9 cellular contexts compared by ENCODE assay signal in the genomic region with DNA sequence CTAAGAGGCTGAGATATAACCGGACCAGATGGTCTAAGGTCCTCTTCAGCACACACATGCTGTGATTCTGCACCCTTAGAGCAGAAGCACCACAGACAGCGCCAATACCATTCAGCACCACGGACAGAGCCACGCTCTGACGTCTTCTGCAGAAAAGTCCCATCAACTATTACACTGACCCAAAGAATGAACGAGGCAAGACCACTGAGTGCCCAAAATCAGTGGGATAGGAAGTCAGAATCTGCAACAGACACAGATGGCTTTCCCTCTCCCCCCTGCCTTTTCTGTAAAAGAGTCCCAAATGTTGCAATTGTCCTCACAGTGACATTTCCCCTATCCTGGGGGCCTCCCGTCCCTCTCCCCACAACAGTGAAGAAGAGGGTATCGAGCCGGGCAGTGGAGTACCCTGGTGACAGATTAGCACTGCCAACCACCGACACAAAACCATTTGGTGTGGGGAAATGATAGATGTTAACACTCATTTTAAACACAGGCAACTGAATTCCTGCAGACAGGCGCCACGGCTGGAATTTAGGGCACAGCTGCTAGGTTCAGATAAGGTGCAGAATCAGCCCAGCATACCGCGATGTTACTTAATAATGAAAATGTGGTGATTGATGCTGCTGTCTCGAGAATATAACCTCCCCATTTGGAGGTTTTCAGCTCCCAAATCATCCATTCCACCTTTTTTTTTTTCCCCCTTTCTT.
A peak's percentile ranks its signal among the peaks of the same experiment; 100 is the strongest.
DNase-seq lines count a peak whose midpoint lies in the region; ATAC-seq and TF ChIP-seq lines count a peak whose summit lies in the region.
"Had no signal": no experiment of that assay in that cellular context is flagged by ENCODE, and none has a peak within 500 bp of the region (broad histone marks: within the 10 kb centered on the region; RNA-seq: fewer than 3 reads in every experiment).

No MANE protein-coding gene starts in this region.

- CTCF ChIA-PET in RWPE1 (lab: Yijun Ruan, JAX), result interaction anchor here (1.1 kb wide), 1 partner anchor 29 kb away, joined by 6 read pairs; no protein-coding TSS in a partner anchor

- H3K4me1 Mint-ChIP-seq in nephron progenitor cell, result no peaks in the 10 kb centered on the region
- no peaks in the 10 kb centered on the region for H3K4me1 Mint-ChIP-seq in stimulated activated memory B cell treated with anti-CD40 and anti-IgM and Interleukin-4, amounts not matched to agents 10 μg/mL and 1 μg/mL and 100 μg/mL, for 72 hours

- no peak overlapping the region for H3K27ac ChIP-seq in RWPE1
- H3K27ac ChIP-seq: BLaER1 had no signal

- peak; percentile 76 for DNase-seq in activated CD8-positive, alpha-beta memory T cell treated with anti-CD3 and anti-CD28 coated beads, Interleukin-2, amount 50 U/mL, for 48 hours
- no peak for DNase-seq in activated CD8-positive, alpha-beta memory T cell treated with anti-CD3 and anti-CD28 coated beads, Interleukin-2, amount 50 U/mL, for 4 hours
- peak; percentile 75 for DNase-seq in RWPE1 (ENCODE audit: low spot score)
- DNase-seq in ecto neural progenitor cell (ENCODE audit: low spot score), result peak; percentile 80
- DNase-seq in nephron progenitor cell, result peak; percentile 88
- DNase-seq in NCI-H1092 treated with DMSO at 0.1 percent for 48 hours (lab: John Stamatoyannopoulos, UW), result no peak

- no peak for TF ChIP-seq CTCF in RWPE1 (conservative IDR thresholded peaks at IDR 0.05; ENCODE audit: low read depth)
- no peak for TF ChIP-seq CTCF in nephron progenitor cell (IDR thresholded peaks at IDR 0.05)

- no peak overlapping the region for H3K27ac Mint-ChIP-seq in nephron progenitor cell
- no peak overlapping the region for H3K27ac Mint-ChIP-seq in stimulated activated memory B cell treated with anti-CD40 and anti-IgM and Interleukin-4, amounts not matched to agents 10 μg/mL and 1 μg/mL and 100 μg/mL, for 72 hours

- peaks cover 76% of the 10 kb centered on the region for H3K27me3 Mint-ChIP-seq in nephron progenitor cell (ENCODE audit: low read depth, poor library complexity)
- peaks cover 45% of the 10 kb centered on the region for H3K27me3 Mint-ChIP-seq in stimulated activated memory B cell treated with anti-CD40 and anti-IgM and Interleukin-4, amounts not matched to agents 10 μg/mL and 1 μg/mL and 100 μg/mL, for 72 hours

- no peak overlapping the region for H3K4me3 Mint-ChIP-seq in nephron progenitor cell
- H3K4me3 Mint-ChIP-seq in stimulated activated memory B cell treated with anti-CD40 and anti-IgM and Interleukin-4, amounts not matched to agents 10 μg/mL and 1 μg/mL and 100 μg/mL, for 72 hours, result no peak overlapping the region

- H3K9me3 Mint-ChIP-seq in nephron progenitor cell, result no peaks in the 10 kb centered on the region
- H3K9me3 Mint-ChIP-seq in stimulated activated memory B cell treated with anti-CD40 and anti-IgM and Interleukin-4, amounts not matched to agents 10 μg/mL and 1 μg/mL and 100 μg/mL, for 72 hours, result no peaks in the 10 kb centered on the region

- no peak for ATAC-seq in stimulated activated memory B cell treated with anti-CD40 and anti-IgM and Interleukin-4, amounts not matched to agents 10 μg/mL and 1 μg/mL and 100 μg/mL, for 72 hours
- ATAC-seq in GM18870 (IDR thresholded peaks at IDR 0.05; ENCODE audit: unreplicated experiment), result no peak

- POLR2A ChIA-PET in RWPE1 (lab: Yijun Ruan, JAX; ENCODE audit: low non-redundant PET), result interaction anchor here (0.6 kb wide), 1 partner anchor 18 kb away, joined by 3 read pairs; no protein-coding TSS in a partner anchor

- no peaks in the 10 kb centered on the region for H3K36me3 Mint-ChIP-seq in nephron progenitor cell (ENCODE audit: low read depth)
- H3K36me3 Mint-ChIP-seq in stimulated activated memory B cell treated with anti-CD40 and anti-IgM and Interleukin-4, amounts not matched to agents 10 μg/mL and 1 μg/mL and 100 μg/mL, for 72 hours, result no peaks in the 10 kb centered on the region

Comparison
In these comparisons a context has a peak if more than half of its experiments do, and no peak if none do; other contexts are left out.
1. DNase-seq: peak in activated CD8-positive, alpha-beta memory T cell treated with anti-CD3 and anti-CD28 coated beads, Interleukin-2, amount 50 U/mL, for 48 hours (single experiment), RWPE1 (single experiment), ecto neural progenitor cell (single experiment) and nephron progenitor cell (single experiment); none in activated CD8-positive, alpha-beta memory T cell treated with anti-CD3 and anti-CD28 coated beads, Interleukin-2, amount 50 U/mL, for 4 hours (single experiment) and NCI-H1092 treated with DMSO at 0.1 percent for 48 hours (single experiment).